Comparison of ENCODE assay signal across 8 cellular contexts in genomic region chrX:19904778-19905367, GRCh38. TPM values are rescaled to one million over a fixed set of nuclear protein-coding genes. Genes with fewer than 3 reads are reported as not detected.
DNase-seq lines count a peak whose midpoint lies in the region; ATAC-seq and TF ChIP-seq lines count a peak whose summit lies in the region.

No MANE protein-coding gene starts in this region.

- no peaks in the 10 kb centered on the region for H3K9me3 Mint-ChIP-seq in activated T-helper 2 cell treated with anti-CD3 and anti-CD28 coated beads, Interferon-gamma antibody, Interleukin-2, Interleukin-4, amounts not matched to agents 10 μg/mL and 5 μg/mL and 100 μg/mL, durations not matched to agents 14 hours and 24 hours and 36 hours

- H3K27ac ChIP-seq in body of pancreas (no peak overlapping the region), transverse colon (no peak overlapping the region)

- H3K36me3 Mint-ChIP-seq in activated T-helper 2 cell treated with anti-CD3 and anti-CD28 coated beads, Interferon-gamma antibody, Interleukin-2, Interleukin-4, amounts not matched to agents 10 μg/mL and 5 μg/mL and 100 μg/mL, durations not matched to agents 14 hours and 24 hours and 36 hours (ENCODE audit: low read depth): no peaks in the 10 kb centered on the region

- H3K27me3 Mint-ChIP-seq in activated T-helper 2 cell treated with anti-CD3 and anti-CD28 coated beads, Interferon-gamma antibody, Interleukin-2, Interleukin-4, amounts not matched to agents 10 μg/mL and 5 μg/mL and 100 μg/mL, durations not matched to agents 14 hours and 24 hours and 36 hours (ENCODE audit: low read depth): no peaks in the 10 kb centered on the region

- intact Hi-C loops in body of pancreas (cut with DNase I): no loop called here
- intact Hi-C loops in transverse colon (cut with DNase I; ENCODE audit: low total_unique reads): loop anchor here (10.0 kb wide), 1 partner anchor 60 kb away; no protein-coding TSS in a partner anchor
- intact Hi-C loops in activated T-helper 2 cell treated with anti-CD3 and anti-CD28 coated beads, Interferon-gamma antibody, Interleukin-2, Interleukin-4, amounts not matched to agents 10 μg/mL and 5 μg/mL and 100 μg/mL, durations not matched to agents 14 hours and 24 hours and 36 hours (cut with micrococcal nuclease): loop anchor here (1.0 to 10.0 kb wide), 3 partner anchors 86 to 220 kb away; partner anchors contain the start of gene BCLAF3

- H3K27ac Mint-ChIP-seq in activated T-helper 2 cell treated with anti-CD3 and anti-CD28 coated beads, Interferon-gamma antibody, Interleukin-2, Interleukin-4, amounts not matched to agents 10 μg/mL and 5 μg/mL and 100 μg/mL, durations not matched to agents 14 hours and 24 hours and 36 hours: no peak overlapping the region

- no peaks in the 10 kb centered on the region for H3K27me3 ChIP-seq in body of pancreas
- no peaks in the 10 kb centered on the region for H3K27me3 ChIP-seq in transverse colon

- TF ChIP-seq POLR2A in body of pancreas (IDR thresholded peaks at IDR 0.05): no peak
- TF ChIP-seq POLR2A in transverse colon (IDR thresholded peaks at IDR 0.05): no peak

- H3K4me3 Mint-ChIP-seq in activated T-helper 2 cell treated with anti-CD3 and anti-CD28 coated beads, Interferon-gamma antibody, Interleukin-2, Interleukin-4, amounts not matched to agents 10 μg/mL and 5 μg/mL and 100 μg/mL, durations not matched to agents 14 hours and 24 hours and 36 hours (ENCODE audit: low read depth): no peak overlapping the region

- in situ Hi-C loops in transverse colon (cut with MboI; ENCODE audit: low pct_ligation_motif_present in 1 of 4, low pct_unique_long_range_greater_than_20kb in 1 of 4, low sequenced_read_pairs in 3 of 4): loop anchor here in 1 of 4 donors (25.0 kb wide), 1 partner anchor 207 kb away; the partner anchor contains the start of gene MAP7D2

- ATAC-seq in GM18517 (IDR thresholded peaks at IDR 0.05; ENCODE audit: unreplicated experiment) (peak; percentile 77), HG03432 (IDR thresholded peaks at IDR 0.05; ENCODE audit: unreplicated experiment) (peak; percentile 77), body of pancreas (peak; percentile 76)

- TF ChIP-seq CTCF in body of pancreas (IDR thresholded peaks at IDR 0.05): peak; percentile 33 to 78 (median 60)
- TF ChIP-seq CTCF in transverse colon (IDR thresholded peaks at IDR 0.05): peak; percentile 44 to 59 (median 51)

- H3K36me3 ChIP-seq in body of pancreas (replicated peaks in 1 of 2; ENCODE audit: insufficient read depth in 1 of 2, low read depth in 2 of 2) (no peaks in the 10 kb centered on the region), transverse colon (no peaks in the 10 kb centered on the region)

- DNase-seq in COLO829 (ENCODE audit: low spot score) (peak; percentile 65), NCI-H748 treated with DMSO at 0.1 percent for 48 hours (lab: John Stamatoyannopoulos, UW) (peak; percentile 49), body of pancreas (peak; percentile 15 to 46 (median 35)), iris pigment epithelial cell (ENCODE audit: low read depth) (peak; percentile 49), transverse colon (no peak)
- no peak for DNase-seq in activated T-helper 2 cell treated with anti-CD3 and anti-CD28 coated beads, Interferon-gamma antibody, Interleukin-2, Interleukin-4, amounts not matched to agents 10 μg/mL and 5 μg/mL and 100 μg/mL, durations not matched to agents 14 hours and 24 hours and 36 hours (ENCODE audit: low spot score)

- no peaks in the 10 kb centered on the region for H3K9me3 ChIP-seq in body of pancreas
- no peaks in the 10 kb centered on the region for H3K9me3 ChIP-seq in transverse colon

- H3K4me1 Mint-ChIP-seq in activated T-helper 2 cell treated with anti-CD3 and anti-CD28 coated beads, Interferon-gamma antibody, Interleukin-2, Interleukin-4, amounts not matched to agents 10 μg/mL and 5 μg/mL and 100 μg/mL, durations not matched to agents 14 hours and 24 hours and 36 hours (ENCODE audit: low read depth): peaks cover 14% of the 10 kb centered on the region

- no peaks in the 10 kb centered on the region for H3K4me1 ChIP-seq in body of pancreas
- peaks cover 0 to 4% (median 0%) of the 10 kb centered on the region in 4 donors for H3K4me1 ChIP-seq in transverse colon

- WGBS in body of pancreas, 2 donors: 5 to 6% methylated on average over 5 of the region's 5 CpGs
- 0 to 8% methylated on average over 1 to 5 of the region's 5 CpGs for WGBS in transverse colon (ENCODE audit: low coverage in 1 of 2), 2 donors

- no peak overlapping the region for H3K4me3 ChIP-seq in body of pancreas
- no peak overlapping the region for H3K4me3 ChIP-seq in transverse colon

- TF ChIP-seq EP300 in transverse colon (IDR thresholded peaks at IDR 0.05; ENCODE audit: low read depth): no peak

RNA-seq across cellular contexts. Expression of gene SH3KBP1, which starts 17.5 kb away (rescaled TPM):
- total RNA-seq in body of pancreas (10 to 100 TPM in 1 of 2 donors, 1 to 10 TPM in 1; 4.7 to 11.2 TPM), transverse colon (10 to 100 TPM; 15.0 to 62.9 (median 29.9) TPM)
- total RNA-seq in activated T-helper 2 cell treated with anti-CD3 and anti-CD28 coated beads, Interferon-gamma antibody, Interleukin-2, Interleukin-4, amounts not matched to agents 10 μg/mL and 5 μg/mL and 100 μg/mL, durations not matched to agents 14 hours and 24 hours and 36 hours: 61.6 and 67.9 TPM in 2 replicates

Comparison
In these comparisons a context has a peak if more than half of its experiments do, and no peak if none do; other contexts are left out.
1. DNase-seq: peak in COLO829 (single experiment), NCI-H748 treated with DMSO at 0.1 percent for 48 hours (single experiment), body of pancreas (4 of 4) and iris pigment epithelial cell (single experiment); none in transverse colon (single experiment) and activated T-helper 2 cell treated with anti-CD3 and anti-CD28 coated beads, Interferon-gamma antibody, Interleukin-2, Interleukin-4, amounts not matched to agents 10 μg/mL and 5 μg/mL and 100 μg/mL, durations not matched to agents 14 hours and 24 hours and 36 hours (single experiment).
2. Peak in every context shown above with its lines, with median percentiles within 50 percentile points of each other: ATAC-seq.